In genomic region chr20:38601216-38602184, GRCh38 we compare ENCODE assay signal across 9 cellular contexts. TPM values are rescaled to one million over a fixed set of nuclear protein-coding genes. Genes with fewer than 3 reads are reported as not detected.
A peak's percentile ranks its signal among the peaks of the same experiment; 100 is the strongest.
DNase-seq lines count a peak whose midpoint lies in the region; ATAC-seq and TF ChIP-seq lines count a peak whose summit lies in the region.
"Had no signal": no experiment of that assay in that cellular context is flagged by ENCODE, and none has a peak within 500 bp of the region (broad histone marks: within the 10 kb centered on the region; RNA-seq: fewer than 3 reads in every experiment).

Gene ARHGAP40, plus strand, starts transcription at chr20:38601809.

- H3K27me3 ChIP-seq in vagina, result no peaks in the 10 kb centered on the region

- ATAC-seq in HG02885 (IDR thresholded peaks at IDR 0.05; ENCODE audit: poor library complexity, unreplicated experiment) (peak; percentile 48), left colon (peak; percentile 84), HG03457 (IDR thresholded peaks at IDR 0.05; ENCODE audit: unreplicated experiment) (no peak), HG03039 (IDR thresholded peaks at IDR 0.05; ENCODE audit: unreplicated experiment) (no peak)

- H3K4me1 ChIP-seq in vagina, result peaks cover 5% of the 10 kb centered on the region

- H3K36me3 ChIP-seq in vagina, result no peaks in the 10 kb centered on the region
- H3K36me3 ChIP-seq: heart left ventricle had no signal

- DNase-seq in ELF-1 (ENCODE audit: low read depth, low spot score), result peak; percentile 74
- peak; percentile 17 for DNase-seq in activated naive CD4-positive, alpha-beta T cell treated with anti-CD3 and anti-CD28 coated beads, Interleukin-2, amount 50 U/mL, for 16 hours
- DNase-seq in left colon, result peak in 1 of 2 donors; percentile 31
- DNase-seq in vagina (ENCODE audit: extremely low spot score in 2 of 2), result no peak
- DNase-seq in activated effector memory CD4-positive, alpha-beta T cell treated with Interleukin-2 at 50 U/mL for 16 hours, result no peak
- DNase-seq: heart left ventricle had no signal

- no peak for TF ChIP-seq CTCF in vagina (IDR thresholded peaks at IDR 0.05)

- no peaks in the 10 kb centered on the region for H3K9me3 ChIP-seq in vagina
- H3K9me3 ChIP-seq: heart left ventricle had no signal

- H3K27ac ChIP-seq in vagina, result no peak within 1 kb of the TSS
- H3K27ac ChIP-seq: heart left ventricle had no signal

- TF ChIP-seq POLR2A in vagina (IDR thresholded peaks at IDR 0.05), result no peak

- intact Hi-C loops in left colon (cut with DNase I, micrococcal nuclease) (no loop called here), vagina (cut with DNase I) (no loop called here)

- H3K4me3 ChIP-seq in vagina, result no peak within 1 kb of the TSS
- H3K4me3 ChIP-seq: heart left ventricle had no signal

RNA-seq across cellular contexts. Expression of gene ARHGAP40, which starts in this region (rescaled TPM):
- total RNA-seq in left colon, result not detected
- total RNA-seq in vagina, result 21.9 TPM
- total RNA-seq: heart left ventricle had no signal

Comparison
In these comparisons a context has a peak if more than half of its experiments do, and no peak if none do; other contexts are left out.
1. RNA of gene ARHGAP40 (total RNA-seq): 21.9 TPM in vagina (single experiment); not detected in left colon; every median in the first group is over 10 times any median in the second.
2. Peak in ATAC-seq in left colon; RNA of the gene not detected or under 1 TPM.
3. DNase-seq: peak in ELF-1 (single experiment) and activated naive CD4-positive, alpha-beta T cell treated with anti-CD3 and anti-CD28 coated beads, Interleukin-2, amount 50 U/mL, for 16 hours (single experiment); none in vagina (0 of 2) and activated effector memory CD4-positive, alpha-beta T cell treated with Interleukin-2 at 50 U/mL for 16 hours (single experiment).